24 cellular contexts compared by ENCODE assay signal in genomic region chr15:98794754-98795153, GRCh38.
DNase-seq lines count a peak whose midpoint lies in the region; ATAC-seq, FAIRE-seq and TF ChIP-seq lines count a peak whose summit lies in the region.
"Had no signal": no experiment of that assay in that cellular context is flagged by ENCODE, and none has a peak within 500 bp of the region (broad histone marks: within the 10 kb centered on the region; RNA-seq: fewer than 3 reads in every experiment).

No MANE protein-coding gene starts in this region.

- H3K9me3 ChIP-seq in A549 (no peaks in the 10 kb centered on the region), Panc1 (ENCODE audit: control insufficient read depth, insufficient read depth, low read depth, low read length) (no peaks in the 10 kb centered on the region)
- H3K9me3 ChIP-seq: BLaER1, left lung, psoas muscle had no signal

- H3K9me3 Mint-ChIP-seq in nephron progenitor cell (no peaks in the 10 kb centered on the region), HFFc6 (no peaks in the 10 kb centered on the region)
- H3K9me3 Mint-ChIP-seq: activated naive CD8-positive, alpha-beta T cell treated with anti-CD3 and anti-CD28 coated beads, Interleukin-2, amount 10 ng/mL, durations not matched to agents 7 days and 5 days; brain; T-helper 1 cell treated with Interleukin-12 subunit alpha and Interleukin-12 subunit beta and Interleukin-4 antibody, amounts not matched to agents 30 μg/mL and 1 μg/mL, for 36 hours had no signal

- FAIRE-seq in A549 (lab: Jason Lieb, UNC), result peak; percentile 73
- FAIRE-seq: A204.1, colon, H54 had no signal

- 36% methylated on average over 3 of the region's 3 CpGs for WGBS in A549 (ENCODE audit: missing lambda C conversion rate)

- CTCF ChIA-PET in A549 (lab: Yijun Ruan, JAX) (interaction anchor here (1.0 to 14.2 kb wide), 5 partner anchors 14 to 110 kb away, joined by 3 to 172 read pairs (median 3); no protein-coding TSS in a partner anchor), Panc1 (lab: Charles Lee) (no interaction called here)

- TF ChIP-seq CTCF in A549 (IDR thresholded peaks at IDR 0.05) (no peak), Panc1 (IDR thresholded peaks at IDR 0.05) (no peak), nephron progenitor cell (IDR thresholded peaks at IDR 0.05) (no peak), HFFc6 (IDR thresholded peaks at IDR 0.05) (no peak), GM10266 (IDR thresholded peaks at IDR 0.05; ENCODE audit: control insufficient read depth, insufficient read depth, low read depth, missing control alignments) (no peak)

- H3K4me1 ChIP-seq in A549, result peaks cover 99% of the 10 kb centered on the region
- H3K4me1 ChIP-seq in Panc1 (ENCODE audit: control insufficient read depth, insufficient read depth, low read length), result peaks cover 94% of the 10 kb centered on the region

- H3K27ac ChIP-seq in A549 (peak overlapping the region; percentile 4 to 67; a peak in 4 of 6 replicates), Panc1 (ENCODE audit: low read length) (peak overlapping the region; percentile 15; the same call in 1 of the 2 replicates)
- H3K27ac ChIP-seq: BLaER1, left lung, psoas muscle had no signal

- no TSS peak for BruUV-seq in Panc1 (replicated peaks; lab: Mats Ljungman, UMichigan)

- no peak for TF ChIP-seq POLR2A in A549 (IDR thresholded peaks at IDR 0.05; ENCODE audit: low read length)

- H3K4me3 ChIP-seq in A549, result no peak overlapping the region
- no peak overlapping the region for H3K4me3 ChIP-seq in Panc1 (ENCODE audit: low read depth in 2 of 2, low read length in 2 of 2)
- H3K4me3 ChIP-seq: BLaER1, left lung, psoas muscle, smooth muscle cell had no signal

- DNase-seq in A549 (ENCODE audit: low read depth in 1 of 2, low spot score in 1 of 2) (peak in 1 of 2 experiments; percentile 66), Panc1 (ENCODE audit: low read depth, low spot score) (no peak), iris pigment epithelial cell (ENCODE audit: low read depth) (peak; percentile 83), nephron progenitor cell (no peak), amygdala (lab: John Stamatoyannopoulos, UW) (no peak), HFFc6 (no peak), GM10266 (ENCODE audit: extremely low spot score) (no peak), G401 (ENCODE audit: low spot score) (no peak)
- DNase-seq: activated CD4-positive, alpha-beta T cell treated with anti-CD3 and anti-CD28 coated beads for 48 hours; activated CD8-positive, alpha-beta memory T cell treated with anti-CD3 and anti-CD28 coated beads, Interleukin-2, amount 10 ng/mL, durations not matched to agents 7 days and 5 days; activated naive CD8-positive, alpha-beta T cell treated with anti-CD3 and anti-CD28 coated beads, Interleukin-2, amount 10 ng/mL, durations not matched to agents 7 days and 5 days; left lung; NCI-H1436; NCI-H2171; psoas muscle; stimulated activated CD4-positive, alpha-beta T cell treated with anti-CD3 and anti-CD28 coated beads, Interleukin-4, amount 100 ng/mL, for 1 hour; stimulated activated naive CD8-positive, alpha-beta T cell treated with anti-CD3 and anti-CD28 coated beads, Interleukin-15, Interleukin-2, amounts not matched to agents 100 U/mL and 50 U/mL, for 24 hours had no signal

- in situ Hi-C loops in Panc1 (cut with HindIII; ENCODE audit: low pct_unique_long_range_greater_than_20kb, low sequenced_read_pairs), result no loop called here
- in situ Hi-C loops in G401 (cut with HindIII; ENCODE audit: low sequenced_read_pairs), result no loop called here

- H3K4me1 Mint-ChIP-seq in nephron progenitor cell (peaks cover 87% of the 10 kb centered on the region), HFFc6 (ENCODE audit: low read depth) (peaks cover 66% of the 10 kb centered on the region)

- TF ChIP-seq EP300 in A549 (IDR thresholded peaks at IDR 0.05), result no peak

- H3K27me3 ChIP-seq in Panc1 (ENCODE audit: control insufficient read depth, insufficient read depth, low read length), result no peaks in the 10 kb centered on the region
- H3K27me3 ChIP-seq: BLaER1, left lung had no signal

- TF ChIP-seq RAD21 in A549 (conservative IDR thresholded peaks at IDR 0.05 in 1 of 2, IDR thresholded peaks at IDR 0.05 in 1 of 2), result no peak

- no peaks in the 10 kb centered on the region for H3K36me3 ChIP-seq in Panc1 (ENCODE audit: control insufficient read depth, insufficient read depth, low read length)
- H3K36me3 ChIP-seq: left lung had no signal

- H3K36me3 Mint-ChIP-seq in nephron progenitor cell (ENCODE audit: low read depth) (no peaks in the 10 kb centered on the region), HFFc6 (ENCODE audit: low read depth) (no peaks in the 10 kb centered on the region; the same call in 1 of the 2 replicates)
- H3K36me3 Mint-ChIP-seq: activated CD8-positive, alpha-beta memory T cell treated with anti-CD3 and anti-CD28 coated beads, Interleukin-2, amount 10 ng/mL, durations not matched to agents 7 days and 5 days; activated naive CD8-positive, alpha-beta T cell treated with anti-CD3 and anti-CD28 coated beads, Interleukin-2, amount 10 ng/mL, durations not matched to agents 7 days and 5 days; brain had no signal

- peak overlapping the region; percentile 52 for H3K4me2 ChIP-seq in A549
- H3K4me2 ChIP-seq: BLaER1, smooth muscle cell had no signal

- ATAC-seq in A549 (peak in 1 of 2 experiments; percentile 31; a peak in 3 of 6 replicates), Panc1 (no peak)
- ATAC-seq: activated CD8-positive, alpha-beta memory T cell treated with anti-CD3 and anti-CD28 coated beads, Interleukin-2, amount 10 ng/mL, durations not matched to agents 7 days and 5 days; left lung; psoas muscle; stimulated activated naive CD8-positive, alpha-beta T cell treated with anti-CD3 and anti-CD28 coated beads, Interleukin-15, Interleukin-2, amounts not matched to agents 100 U/mL and 50 U/mL, for 24 hours had no signal

- H3K27ac Mint-ChIP-seq in nephron progenitor cell, result peak overlapping the region; percentile 53
- H3K27ac Mint-ChIP-seq in HFFc6, result no peak overlapping the region
- H3K27ac Mint-ChIP-seq: activated CD8-positive, alpha-beta memory T cell treated with anti-CD3 and anti-CD28 coated beads, Interleukin-2, amount 10 ng/mL, durations not matched to agents 7 days and 5 days; activated naive CD8-positive, alpha-beta T cell treated with anti-CD3 and anti-CD28 coated beads, Interleukin-2, amount 10 ng/mL, durations not matched to agents 7 days and 5 days; T-helper 1 cell treated with Interleukin-12 subunit alpha and Interleukin-12 subunit beta and Interleukin-4 antibody, amounts not matched to agents 30 μg/mL and 1 μg/mL, for 36 hours had no signal

- POLR2A ChIA-PET in A549 (lab: Yijun Ruan, JAX) (no interaction called here), Panc1 (lab: Charles Lee) (no interaction called here)

- H3K4me3 Mint-ChIP-seq in nephron progenitor cell, result no peak overlapping the region
- H3K4me3 Mint-ChIP-seq in HFFc6, result no peak overlapping the region
- H3K4me3 Mint-ChIP-seq: activated CD8-positive, alpha-beta memory T cell treated with anti-CD3 and anti-CD28 coated beads, Interleukin-2, amount 10 ng/mL, durations not matched to agents 7 days and 5 days; activated naive CD8-positive, alpha-beta T cell treated with anti-CD3 and anti-CD28 coated beads, Interleukin-2, amount 10 ng/mL, durations not matched to agents 7 days and 5 days; brain; T-helper 1 cell treated with Interleukin-12 subunit alpha and Interleukin-12 subunit beta and Interleukin-4 antibody, amounts not matched to agents 30 μg/mL and 1 μg/mL, for 36 hours had no signal

- intact Hi-C loops in Panc1 (cut with micrococcal nuclease; ENCODE audit: unreplicated experiment), result no loop called here

- peaks cover 3% of the 10 kb centered on the region for H3K27me3 Mint-ChIP-seq in nephron progenitor cell (ENCODE audit: low read depth, poor library complexity)
- 0 out of 2 replicates have a peak, but pooled peaks cover 1% of the 10 kb centered on the region for H3K27me3 Mint-ChIP-seq in HFFc6 (ENCODE audit: insufficient read depth)
- H3K27me3 Mint-ChIP-seq: activated CD8-positive, alpha-beta memory T cell treated with anti-CD3 and anti-CD28 coated beads, Interleukin-2, amount 10 ng/mL, durations not matched to agents 7 days and 5 days; activated naive CD8-positive, alpha-beta T cell treated with anti-CD3 and anti-CD28 coated beads, Interleukin-2, amount 10 ng/mL, durations not matched to agents 7 days and 5 days had no signal

TF ChIP-seq in A549, 52 proteins besides CTCF, POLR2A, EP300 and RAD21:
- 0 out of 2 replicates have a peak, but pooled peaks have one; percentile 7 for TF ChIP-seq ESRRA (IDR thresholded peaks at IDR 0.05; ENCODE audit: borderline replicate concordance, low read length)
- TF ChIP-seq CEBPB (IDR thresholded peaks at IDR 0.05), result no peak
